In the genomic region with DNA sequence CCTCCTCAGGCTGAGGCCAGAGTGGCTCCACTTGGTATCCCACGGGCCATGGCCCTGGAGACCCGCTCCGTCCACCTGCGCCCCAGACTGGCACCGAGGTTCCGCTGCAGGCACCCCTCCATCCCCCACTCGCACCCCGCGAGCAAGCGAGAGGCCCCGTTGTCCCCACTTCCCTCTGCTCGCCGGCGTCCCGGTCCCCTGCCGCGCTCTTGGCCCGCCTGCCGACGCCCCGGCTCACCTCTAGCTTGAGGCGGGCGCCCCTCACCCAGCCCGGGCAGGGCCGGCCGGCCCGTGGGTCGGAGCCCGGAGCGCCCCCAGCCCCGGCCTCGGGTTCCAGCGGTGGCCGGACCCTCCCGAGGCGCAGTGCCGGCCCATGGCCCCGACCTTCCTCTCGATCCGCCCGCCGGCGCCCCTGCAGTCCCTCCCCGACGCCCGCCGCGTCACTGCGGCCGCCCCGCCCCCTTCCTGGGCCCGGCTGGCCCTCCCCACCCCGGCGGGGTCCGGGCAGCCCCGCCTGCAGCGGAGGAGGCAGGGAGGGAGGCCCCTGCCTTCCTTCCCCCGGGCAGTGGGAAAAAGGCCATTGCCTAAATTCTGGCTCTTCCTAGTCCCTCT, we compare ENCODE assay signal across 8 cellular contexts. TPM values are rescaled to one million over a fixed set of nuclear protein-coding genes. Genes with fewer than 3 reads are reported as not detected.
A peak's percentile ranks its signal among the peaks of the same experiment; 100 is the strongest.
DNase-seq lines count a peak whose midpoint lies in the region; ATAC-seq and TF ChIP-seq lines count a peak whose summit lies in the region.

A gene (minus strand): TSS at position 414 of the 612 bp plus-strand sequence. CDS start 1,183 bp downstream, outside the sequence.

- no peak within 1 kb of the TSS for H3K9ac ChIP-seq in parathyroid adenoma

- ATAC-seq in HG02885 (IDR thresholded peaks at IDR 0.05; ENCODE audit: poor library complexity, unreplicated experiment), result peak; percentile 20
- ATAC-seq in activated naive CD4-positive, alpha-beta T cell treated with anti-CD3 and anti-CD28 coated beads, Interleukin-2, amount 50 U/mL, for 72 hours, result peak; percentile 19 to 26
- peak; percentile 52 for ATAC-seq in Right ventricle myocardium inferior

- peak; percentile 58 for DNase-seq in COLO668 (lab: John Stamatoyannopoulos, UW; ENCODE audit: unreplicated experiment)
- DNase-seq in SK-N-DZ (ENCODE audit: low spot score), result peak; percentile 48
- peak; percentile 81 to 83 for DNase-seq in activated naive CD4-positive, alpha-beta T cell treated with anti-CD3 and anti-CD28 coated beads, Interleukin-2, amount 50 U/mL, for 72 hours (ENCODE audit: low spot score in 2 of 2)
- DNase-seq in Right ventricle myocardium inferior (ENCODE audit: missing footprints), result peak; percentile 90
- DNase-seq in middle frontal gyrus (ENCODE audit: extremely low spot score, low spot score), result no peak

- peak within 1 kb of the TSS; percentile 97 to 98 for H3K27ac Mint-ChIP-seq in activated naive CD4-positive, alpha-beta T cell treated with anti-CD3 and anti-CD28 coated beads, Interleukin-2, amount 50 U/mL, for 72 hours

- H3K79me2 ChIP-seq in parathyroid adenoma, result no peaks in the 10 kb centered on the region

- WGBS in urinary bladder, result under 1% methylated on average over 58 of the region's 58 CpGs

- no peaks in the 10 kb centered on the region for H3K9me3 ChIP-seq in parathyroid adenoma (ENCODE audit: control insufficient read depth, low read length)

- peak within 1 kb of the TSS; percentile 75 for H3K4me2 ChIP-seq in parathyroid adenoma (ENCODE audit: low read length)

- intact Hi-C loops in Right ventricle myocardium inferior (cut with DNase I), result loop anchor here (2.0 to 5.0 kb wide), 3 partner anchors 22 to 153 kb away; a partner anchor contains a TSS

- H3K36me3 Mint-ChIP-seq in activated naive CD4-positive, alpha-beta T cell treated with anti-CD3 and anti-CD28 coated beads, Interleukin-2, amount 50 U/mL, for 72 hours, result peaks cover 21 to 24% of the 10 kb centered on the region in 2 donors

- TF ChIP-seq CTCF in parathyroid adenoma (IDR thresholded peaks at IDR 0.05), result no peak

- H3K4me3 ChIP-seq in parathyroid adenoma (ENCODE audit: low read depth, low read length) (peak within 1 kb of the TSS; percentile 61), urinary bladder (ENCODE audit: low read depth, low read length) (peak within 1 kb of the TSS; percentile 57)

- H3K9me3 Mint-ChIP-seq in activated naive CD4-positive, alpha-beta T cell treated with anti-CD3 and anti-CD28 coated beads, Interleukin-2, amount 50 U/mL, for 72 hours, result no peaks in the 10 kb centered on the region

- peak within 1 kb of the TSS; percentile 34 for H2AFZ ChIP-seq in parathyroid adenoma

- H3K36me3 ChIP-seq in parathyroid adenoma (ENCODE audit: control insufficient read depth, insufficient read depth, low read length) (no peaks in the 10 kb centered on the region), urinary bladder (ENCODE audit: insufficient read depth) (no peaks in the 10 kb centered on the region)

- H3K4me1 ChIP-seq in parathyroid adenoma, result peaks cover 10% of the 10 kb centered on the region
- H3K4me1 ChIP-seq in urinary bladder (ENCODE audit: insufficient read depth), result no peaks in the 10 kb centered on the region

- no peaks in the 10 kb centered on the region for H3K27me3 ChIP-seq in parathyroid adenoma (ENCODE audit: control insufficient read depth, insufficient read depth, low read length)

- H3K27ac ChIP-seq in parathyroid adenoma (peak within 1 kb of the TSS; percentile 91), urinary bladder (ENCODE audit: low read depth) (peak within 1 kb of the TSS; percentile 91)

RNA-seq across cellular contexts. Expression of the gene that starts here (rescaled TPM):
- 28.4 and 31.1 TPM in 2 replicates for polyA plus RNA-seq in SK-N-DZ (2014; cell fraction: cytosol; rRNA removed)
- polyA plus RNA-seq in SK-N-DZ (2014; cell fraction: nucleus; rRNA removed), result 89.3 and 99.0 TPM in 2 replicates
- total RNA-seq in activated naive CD4-positive, alpha-beta T cell treated with anti-CD3 and anti-CD28 coated beads, Interleukin-2, amount 50 U/mL, for 72 hours, result 100 to 1,000 TPM; 102 to 122 TPM
- 42.6 TPM for total RNA-seq in Right ventricle myocardium inferior
- 12.6 TPM for total RNA-seq in urinary bladder
- 18.5 TPM for polyA plus RNA-seq in urinary bladder
